ENCODE assay signal across 12 cellular contexts in the genomic region with DNA sequence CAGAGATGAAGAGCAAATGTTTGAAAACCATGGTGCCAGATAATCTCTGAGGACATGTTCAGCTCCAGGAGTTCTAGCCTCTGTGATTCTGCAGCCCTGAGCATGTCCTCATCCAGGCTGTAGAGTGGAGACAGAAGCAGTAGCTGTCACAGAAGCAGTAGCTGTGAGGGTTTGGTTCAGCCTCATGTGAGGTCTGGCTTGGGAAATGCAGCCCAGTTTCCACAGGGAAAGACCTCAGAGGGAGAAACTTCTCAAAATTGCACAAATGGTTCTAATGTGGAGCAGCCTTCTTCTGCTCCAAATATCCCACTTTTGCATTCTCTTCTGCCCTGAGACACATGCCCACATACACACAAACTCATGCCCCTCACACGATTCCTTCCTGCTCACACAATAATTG. TPM values are rescaled to one million over a fixed set of nuclear protein-coding genes. Genes with fewer than 3 reads are reported as not detected.
DNase-seq lines count a peak whose midpoint lies in the region; ATAC-seq and TF ChIP-seq lines count a peak whose summit lies in the region.
"Had no signal": no experiment of that assay in that cellular context is flagged by ENCODE, and none has a peak within 500 bp of the region (broad histone marks: within the 10 kb centered on the region; RNA-seq: fewer than 3 reads in every experiment).

No MANE protein-coding gene starts in this region.

- no peak for ATAC-seq in Panc1
- no peak for ATAC-seq in GM21526 (IDR thresholded peaks at IDR 0.05; ENCODE audit: low FRiP score, unreplicated experiment)
- ATAC-seq: natural killer cell treated with Interleukin-12 subunit alpha and Interleukin-12 subunit beta and Interleukin-15 and Interleukin-18, amount 100 ng/mL, for 72 hours had no signal

- H3K4me1 ChIP-seq in Panc1 (ENCODE audit: control insufficient read depth, insufficient read depth, low read length), result peaks cover 18% of the 10 kb centered on the region
- H3K4me1 ChIP-seq in endodermal cell (ENCODE audit: control insufficient read depth, insufficient read depth, low read length), result no peaks in the 10 kb centered on the region
- H3K4me1 ChIP-seq in muscle layer of colon (ENCODE audit: insufficient read depth, low read length), result peaks cover 57% of the 10 kb centered on the region

- H3K4me3 ChIP-seq in Panc1 (ENCODE audit: low read depth in 2 of 2, low read length in 2 of 2) (no peak overlapping the region), endodermal cell (ENCODE audit: low read length) (no peak overlapping the region), muscle layer of colon (ENCODE audit: low read depth in 1 of 2, low read length in 2 of 2) (no peak overlapping the region), lower leg skin (ENCODE audit: low read depth, poor library complexity, severe bottlenecking) (no peak overlapping the region)

- H3K36me3 Mint-ChIP-seq in endodermal cell (ENCODE audit: low read depth) (peaks cover 62% of the 10 kb centered on the region), type B pancreatic cell (peaks cover 15% of the 10 kb centered on the region)
- H3K36me3 Mint-ChIP-seq: natural killer cell treated with Interleukin-12 subunit alpha and Interleukin-12 subunit beta and Interleukin-15 and Interleukin-18, amount 100 ng/mL, for 72 hours had no signal

- intact Hi-C loops in Panc1 (cut with micrococcal nuclease; ENCODE audit: unreplicated experiment), result loop anchor here (2.0 kb wide), 1 partner anchor 161 kb away; no protein-coding TSS in a partner anchor
- intact Hi-C loops in lower leg skin (cut with DNase I; ENCODE audit: low total_unique reads), result no loop called here

- in situ Hi-C loops in Panc1 (cut with HindIII; ENCODE audit: low pct_unique_long_range_greater_than_20kb, low sequenced_read_pairs), result no loop called here

- peak overlapping the region; percentile 75 for H3K27ac Mint-ChIP-seq in endodermal cell
- H3K27ac Mint-ChIP-seq in type B pancreatic cell, result peak overlapping the region; percentile 30
- H3K27ac Mint-ChIP-seq: natural killer cell treated with Interleukin-12 subunit alpha and Interleukin-12 subunit beta and Interleukin-15 and Interleukin-18, amount 100 ng/mL, for 72 hours had no signal

- H3K36me3 ChIP-seq in Panc1 (ENCODE audit: control insufficient read depth, insufficient read depth, low read length) (no peaks in the 10 kb centered on the region), endodermal cell (ENCODE audit: control insufficient read depth, insufficient read depth, low read length) (peaks cover 14% of the 10 kb centered on the region), muscle layer of colon (ENCODE audit: insufficient read depth, low read length) (peaks cover 40% of the 10 kb centered on the region)

- H3K27me3 Mint-ChIP-seq in endodermal cell (ENCODE audit: insufficient read depth) (no peaks in the 10 kb centered on the region), type B pancreatic cell (no peaks in the 10 kb centered on the region)

- H3K27me3 ChIP-seq in Panc1 (ENCODE audit: control insufficient read depth, insufficient read depth, low read length) (no peaks in the 10 kb centered on the region), endodermal cell (ENCODE audit: control insufficient read depth, insufficient read depth, low read length, poor library complexity, severe bottlenecking) (no peaks in the 10 kb centered on the region), muscle layer of colon (ENCODE audit: control insufficient read depth in 1 of 2, insufficient read depth in 2 of 2, low read length in 2 of 2) (no peaks in the 10 kb centered on the region)

- POLR2A ChIA-PET in Panc1 (lab: Charles Lee), result no interaction called here

- no peak for TF ChIP-seq CTCF in Panc1 (IDR thresholded peaks at IDR 0.05)
- TF ChIP-seq CTCF in endodermal cell (conservative IDR thresholded peaks at IDR 0.05), result no peak
- no peak for TF ChIP-seq CTCF in type B pancreatic cell (conservative IDR thresholded peaks at IDR 0.05)
- TF ChIP-seq CTCF in lower leg skin (IDR thresholded peaks at IDR 0.05), result no peak

- no peak for TF ChIP-seq POLR2A in lower leg skin (IDR thresholded peaks at IDR 0.05)

- H3K4me1 Mint-ChIP-seq in endodermal cell, result peaks cover 3% of the 10 kb centered on the region
- no peaks in the 10 kb centered on the region for H3K4me1 Mint-ChIP-seq in type B pancreatic cell (ENCODE audit: unreplicated experiment)

- 81% methylated on average over 1 of the region's 1 CpG; no CpG with 5 or more reads in 1 of the 2 experiments for WGBS in endodermal cell (ENCODE audit: insufficient coverage in 1 of 2, insufficient read length in 1 of 2), 2 experiments
- 19 to 29% methylated on average over 1 of the region's 1 CpG for WGBS in lower leg skin, 2 donors

- H3K27ac ChIP-seq in Panc1 (ENCODE audit: low read length) (peak overlapping the region; percentile 55; the same call in 1 of the 2 replicates), endodermal cell (ENCODE audit: low read depth, low read length) (peak overlapping the region; percentile 4), muscle layer of colon (ENCODE audit: low read depth, low read length) (peak overlapping the region; percentile 78)

- H3K4me3 Mint-ChIP-seq in endodermal cell (no peak overlapping the region), type B pancreatic cell (no peak overlapping the region)
- H3K4me3 Mint-ChIP-seq: natural killer cell treated with Interleukin-12 subunit alpha and Interleukin-12 subunit beta and Interleukin-15 and Interleukin-18, amount 100 ng/mL, for 72 hours had no signal

- no peak overlapping the region for H3K9ac ChIP-seq in endodermal cell (ENCODE audit: extremely low read depth, low read length, poor library complexity, severe bottlenecking)
- no peak overlapping the region for H3K9ac ChIP-seq in muscle layer of colon (ENCODE audit: low read length)

- BruUV-seq in Panc1 (replicated peaks; lab: Mats Ljungman, UMichigan), result no TSS peak

- H3K9me3 Mint-ChIP-seq in endodermal cell (no peaks in the 10 kb centered on the region), type B pancreatic cell (no peaks in the 10 kb centered on the region)
- H3K9me3 Mint-ChIP-seq: natural killer cell treated with Interleukin-12 subunit alpha and Interleukin-12 subunit beta and Interleukin-15 and Interleukin-18, amount 100 ng/mL, for 72 hours had no signal

- CTCF ChIA-PET in Panc1 (lab: Charles Lee), result no interaction called here

- H3K9me3 ChIP-seq in Panc1 (ENCODE audit: control insufficient read depth, insufficient read depth, low read depth, low read length) (no peaks in the 10 kb centered on the region), endodermal cell (ENCODE audit: control insufficient read depth, low read length) (no peaks in the 10 kb centered on the region), muscle layer of colon (ENCODE audit: low read length) (no peaks in the 10 kb centered on the region)

- DNase-seq in Panc1 (ENCODE audit: low read depth, low spot score), result no peak
- no peak for DNase-seq in endodermal cell
- DNase-seq in type B pancreatic cell (ENCODE audit: extremely low spot score, unreplicated experiment), result no peak
- no peak for DNase-seq in lower leg skin (ENCODE audit: low spot score in 2 of 2)
- no peak for DNase-seq in stimulated activated CD4-positive, alpha-beta T cell treated with anti-CD3 and anti-CD28 coated beads, Interleukin-2, amount 100 ng/mL, for 24 hours
- DNase-seq in stimulated activated CD4-positive, alpha-beta T cell treated with anti-CD3 and anti-CD28 coated beads, Interleukin-4, amount 100 ng/mL, for 1 hour, result no peak
- DNase-seq: activated CD4-positive, alpha-beta T cell treated with anti-CD3 and anti-CD28 coated beads for 4 hours; activated naive CD4-positive, alpha-beta T cell treated with Interleukin-2 at 50 U/mL for 16 hours had no signal

RNA-seq across cellular contexts. Expression of a gene that starts 48.4 kb away (rescaled TPM):
- total RNA-seq in Panc1 (2021; ENCODE audit: unreplicated experiment) (not detected), endodermal cell (not detected), type B pancreatic cell (ENCODE audit: low replicate concordance) (0.36 TPM in 1 of 2 replicates, not detected in the other), lower leg skin (not detected)
- not detected for polyA plus RNA-seq in Panc1 (2012; ENCODE audit: insufficient read length)
- polyA plus RNA-seq in endodermal cell (2013, experiment 1 of 2), result 0.32 TPM
- 0.99 TPM for polyA plus RNA-seq in endodermal cell (2013, experiment 2 of 2)
- total RNA-seq: natural killer cell treated with Interleukin-12 subunit alpha and Interleukin-12 subunit beta and Interleukin-15 and Interleukin-18, amount 100 ng/mL, for 72 hours had no signal
- polyA plus RNA-seq: thymus had no signal

Comparison
In these comparisons a context has a peak if more than half of its experiments do, and no peak if none do; other contexts are left out.
1. H3K27ac ChIP-seq: peak in every context shown above with its lines; median percentile 78 in muscle layer of colon; 55 in Panc1; 4 in endodermal cell.